12 cellular contexts compared by ENCODE assay signal in genomic region chr5:14873093-14873492, GRCh38. TPM values are rescaled to one million over a fixed set of nuclear protein-coding genes. Genes with fewer than 3 reads are reported as not detected.
A peak's percentile ranks its signal among the peaks of the same experiment; 100 is the strongest.
DNase-seq lines count a peak whose midpoint lies in the region; ATAC-seq, FAIRE-seq and TF ChIP-seq lines count a peak whose summit lies in the region.
"Had no signal": no experiment of that assay in that cellular context is flagged by ENCODE, and none has a peak within 500 bp of the region (broad histone marks: within the 10 kb centered on the region; RNA-seq: fewer than 3 reads in every experiment).

No MANE protein-coding gene starts in this region.

- no peaks in the 10 kb centered on the region for H3K9me3 ChIP-seq in left ventricle myocardium inferior (replicated peaks)
- no peaks in the 10 kb centered on the region for H3K9me3 ChIP-seq in astrocyte (ENCODE audit: insufficient read depth, low read depth, low read length)
- H3K9me3 ChIP-seq in naive thymus-derived CD4-positive, alpha-beta T cell (ENCODE audit: control insufficient read depth in 2 of 3, low read length in 3 of 3): no peaks in the 10 kb centered on the region

- H3K4me1 ChIP-seq in left ventricle myocardium inferior (peaks cover 44% of the 10 kb centered on the region), astrocyte (ENCODE audit: insufficient read depth, low read length) (peaks cover 4% of the 10 kb centered on the region)
- H3K4me1 ChIP-seq in naive thymus-derived CD4-positive, alpha-beta T cell (ENCODE audit: control insufficient read depth in 2 of 2, insufficient read depth in 2 of 2, low read length in 2 of 2): peaks cover 6 to 12% of the 10 kb centered on the region in 2 donors

- H3K36me3 Mint-ChIP-seq in astrocyte (ENCODE audit: low read depth, unreplicated experiment) (no peaks in the 10 kb centered on the region), type B pancreatic cell (no peaks in the 10 kb centered on the region)
- H3K36me3 Mint-ChIP-seq in naive thymus-derived CD4-positive, alpha-beta T cell: peaks cover 0 to 5% (median 0%) of the 10 kb centered on the region in 5 donors

- no peak for ATAC-seq in left ventricle myocardium superior
- no peak for ATAC-seq in naive thymus-derived CD4-positive, alpha-beta T cell
- no peak for ATAC-seq in HG02852 (IDR thresholded peaks at IDR 0.05; ENCODE audit: unreplicated experiment)
- no peak for ATAC-seq in GM21723 (IDR thresholded peaks at IDR 0.05; ENCODE audit: unreplicated experiment)
- no peak for ATAC-seq in HG02571 (IDR thresholded peaks at IDR 0.05; ENCODE audit: unreplicated experiment)

- POLR2A ChIA-PET in naive thymus-derived CD4-positive, alpha-beta T cell (lab: Charles Lee): interaction anchor here (0.6 to 5.7 kb wide), 4 partner anchors 120 to 190 kb away, joined by 5 to 64 read pairs (median 6); no protein-coding TSS in a partner anchor

- no peaks in the 10 kb centered on the region for H3K36me3 ChIP-seq in left ventricle myocardium inferior
- H3K36me3 ChIP-seq in astrocyte (ENCODE audit: insufficient read depth, low read length): no peaks in the 10 kb centered on the region
- H3K36me3 ChIP-seq in naive thymus-derived CD4-positive, alpha-beta T cell (ENCODE audit: control insufficient read depth in 2 of 3, insufficient read depth in 3 of 3, low read length in 3 of 3): no peaks in the 10 kb centered on the region

- intact Hi-C loops in left ventricle myocardium inferior (cut with micrococcal nuclease): loop anchor here (10.0 kb wide), 1 partner anchor 122 kb away; no protein-coding TSS in a partner anchor
- intact Hi-C loops in left ventricle myocardium superior (cut with micrococcal nuclease): loop anchor here (10.0 kb wide), 1 partner anchor 132 kb away; no protein-coding TSS in a partner anchor
- intact Hi-C loops in naive thymus-derived CD4-positive, alpha-beta T cell (cut with micrococcal nuclease): loop anchor here (2.0 to 10.0 kb wide), 10 partner anchors 54 to 1594 kb away; partner anchors contain the start of genes OTULINL (in 2 of the 2), TRIO (in 2 of the 2) and ZNF622 (in 2 of the 2)

- H3K9ac ChIP-seq in astrocyte (ENCODE audit: low read length): peak overlapping the region; percentile 83

- H3K4me3 ChIP-seq in left ventricle myocardium inferior (peak overlapping the region; percentile 91), astrocyte (ENCODE audit: insufficient read depth, low read depth, low read length) (peak overlapping the region; percentile 70)
- peak overlapping the region; percentile 69 for H3K4me3 ChIP-seq in naive thymus-derived CD4-positive, alpha-beta T cell (ENCODE audit: low read length)

- TF ChIP-seq CTCF in left ventricle myocardium inferior (IDR thresholded peaks at IDR 0.05; ENCODE audit: borderline replicate concordance): no peak
- no peak for TF ChIP-seq CTCF in astrocyte (IDR thresholded peaks at IDR 0.05; ENCODE audit: insufficient read depth, low read depth, low read length)
- no peak for TF ChIP-seq CTCF in type B pancreatic cell (conservative IDR thresholded peaks at IDR 0.05)

- DNase-seq in left ventricle myocardium inferior (peak; percentile 21), left ventricle myocardium superior (no peak), astrocyte (ENCODE audit: low read depth) (no peak), type B pancreatic cell (ENCODE audit: extremely low spot score, unreplicated experiment) (no peak)
- peak in 3 of 9 donors; percentile 3 to 26 (median 9) for DNase-seq in naive thymus-derived CD4-positive, alpha-beta T cell
- DNase-seq: NCI-H446 treated with DMSO at 0.1 percent for 48 hours had no signal

- H2AFZ ChIP-seq in astrocyte (ENCODE audit: low read depth, low read length): no peak overlapping the region

- peak overlapping the region; percentile 91 for H3K4me2 ChIP-seq in astrocyte (ENCODE audit: low read length)

- H3K4me1 Mint-ChIP-seq in astrocyte (ENCODE audit: low read depth, unreplicated experiment) (peaks cover 3% of the 10 kb centered on the region), type B pancreatic cell (ENCODE audit: unreplicated experiment) (peaks cover 14% of the 10 kb centered on the region)
- H3K4me1 Mint-ChIP-seq in naive thymus-derived CD4-positive, alpha-beta T cell: peaks cover 18 to 43% (median 35%) of the 10 kb centered on the region in 7 donors

- H3K27ac ChIP-seq in left ventricle myocardium inferior (replicated peaks) (peak overlapping the region; percentile 99), astrocyte (ENCODE audit: low read depth, low read length) (no peak overlapping the region)
- H3K27ac ChIP-seq in naive thymus-derived CD4-positive, alpha-beta T cell (ENCODE audit: low read depth, low read length): peak overlapping the region; percentile 87

- H3K27ac Mint-ChIP-seq in astrocyte (ENCODE audit: unreplicated experiment): no peak overlapping the region
- H3K27ac Mint-ChIP-seq in naive thymus-derived CD4-positive, alpha-beta T cell: peak overlapping the region in 7 of 9 donors; percentile 72 to 97 (median 91)
- H3K27ac Mint-ChIP-seq in type B pancreatic cell: no peak overlapping the region

- H3K4me3 Mint-ChIP-seq in astrocyte (ENCODE audit: unreplicated experiment) (no peak overlapping the region), type B pancreatic cell (peak overlapping the region; percentile 88)
- peak overlapping the region; percentile 84 to 98 (median 92) for H3K4me3 Mint-ChIP-seq in naive thymus-derived CD4-positive, alpha-beta T cell

- peaks cover 22% of the 10 kb centered on the region for H3K27me3 Mint-ChIP-seq in astrocyte (ENCODE audit: low read depth, unreplicated experiment)
- peaks cover 0 to 28% (median 0%) of the 10 kb centered on the region in 5 donors for H3K27me3 Mint-ChIP-seq in naive thymus-derived CD4-positive, alpha-beta T cell
- peaks cover 24% of the 10 kb centered on the region for H3K27me3 Mint-ChIP-seq in type B pancreatic cell

- H3K9me3 Mint-ChIP-seq in astrocyte (ENCODE audit: unreplicated experiment) (no peaks in the 10 kb centered on the region), type B pancreatic cell (no peaks in the 10 kb centered on the region)
- peaks cover 0 to 3% (median 0%) of the 10 kb centered on the region in 11 donors for H3K9me3 Mint-ChIP-seq in naive thymus-derived CD4-positive, alpha-beta T cell
- H3K9me3 Mint-ChIP-seq: activated T-helper 1 cell treated with anti-CD3 and anti-CD28 coated beads, Interleukin-12 subunit alpha, Interleukin-12 subunit beta, Interleukin-2, Interleukin-4 antibody, amounts not matched to agents 30 ng/mL and 10 ng/mL and 1 ng/mL, durations not matched to agents 14 hours and 24 hours and 36 hours; T-helper 1 cell treated with Interleukin-12 subunit alpha and Interleukin-12 subunit beta and Interleukin-4 antibody, amounts not matched to agents 30 μg/mL and 1 μg/mL, for 36 hours had no signal

- CTCF ChIA-PET in naive thymus-derived CD4-positive, alpha-beta T cell (lab: Charles Lee): interaction anchor here (0.5 to 2.1 kb wide), 5 partner anchors 12 to 190 kb away, joined by 3 to 9 read pairs (median 4); no protein-coding TSS in a partner anchor

- FAIRE-seq in astrocyte (lab: Jason Lieb, UNC): no peak
- FAIRE-seq: GM12892 had no signal

- H3K27me3 ChIP-seq in left ventricle myocardium inferior (ENCODE audit: low read depth) (no peaks in the 10 kb centered on the region), astrocyte (ENCODE audit: insufficient read depth, low read length) (no peaks in the 10 kb centered on the region)
- H3K27me3 ChIP-seq in naive thymus-derived CD4-positive, alpha-beta T cell (ENCODE audit: control insufficient read depth in 2 of 2, insufficient read depth in 2 of 2, low read length in 2 of 2): no peaks in the 10 kb centered on the region

- peaks cover 14% of the 10 kb centered on the region for H3K79me2 ChIP-seq in astrocyte (ENCODE audit: insufficient read depth, low read length)

- H4K20me1 ChIP-seq in astrocyte (ENCODE audit: insufficient read depth, low read length): peaks cover 24% of the 10 kb centered on the region

RNA-seq across cellular contexts. Expression of gene ANKH, which starts 1.5 kb away (rescaled TPM):
- total RNA-seq in left ventricle myocardium inferior: 227 TPM
- 166 TPM for total RNA-seq in left ventricle myocardium superior
- total RNA-seq in astrocyte: 15.8 and 20.3 TPM in 2 replicates
- total RNA-seq in naive thymus-derived CD4-positive, alpha-beta T cell: 100 to 1,000 TPM in 3 of 5 experiments, 10 to 100 TPM in 2; 40.6 to 190 (median 113) TPM
- 10 to 100 TPM; 35.9 to 45.5 TPM for polyA plus RNA-seq in naive thymus-derived CD4-positive, alpha-beta T cell
- 37.3 and 41.1 TPM in 2 replicates for total RNA-seq in type B pancreatic cell (ENCODE audit: low replicate concordance)

Comparison
In these comparisons a context has a peak if more than half of its experiments do, and no peak if none do; other contexts are left out.
1. H3K27ac Mint-ChIP-seq: peak in naive thymus-derived CD4-positive, alpha-beta T cell (7 of 9); none in astrocyte (single experiment) and type B pancreatic cell (single experiment).
2. Peak in every context shown above with its lines, with median percentiles within 50 percentile points of each other: H3K4me3 ChIP-seq.